Comparison of ENCODE assay signal across 8 cellular contexts in the genomic region with DNA sequence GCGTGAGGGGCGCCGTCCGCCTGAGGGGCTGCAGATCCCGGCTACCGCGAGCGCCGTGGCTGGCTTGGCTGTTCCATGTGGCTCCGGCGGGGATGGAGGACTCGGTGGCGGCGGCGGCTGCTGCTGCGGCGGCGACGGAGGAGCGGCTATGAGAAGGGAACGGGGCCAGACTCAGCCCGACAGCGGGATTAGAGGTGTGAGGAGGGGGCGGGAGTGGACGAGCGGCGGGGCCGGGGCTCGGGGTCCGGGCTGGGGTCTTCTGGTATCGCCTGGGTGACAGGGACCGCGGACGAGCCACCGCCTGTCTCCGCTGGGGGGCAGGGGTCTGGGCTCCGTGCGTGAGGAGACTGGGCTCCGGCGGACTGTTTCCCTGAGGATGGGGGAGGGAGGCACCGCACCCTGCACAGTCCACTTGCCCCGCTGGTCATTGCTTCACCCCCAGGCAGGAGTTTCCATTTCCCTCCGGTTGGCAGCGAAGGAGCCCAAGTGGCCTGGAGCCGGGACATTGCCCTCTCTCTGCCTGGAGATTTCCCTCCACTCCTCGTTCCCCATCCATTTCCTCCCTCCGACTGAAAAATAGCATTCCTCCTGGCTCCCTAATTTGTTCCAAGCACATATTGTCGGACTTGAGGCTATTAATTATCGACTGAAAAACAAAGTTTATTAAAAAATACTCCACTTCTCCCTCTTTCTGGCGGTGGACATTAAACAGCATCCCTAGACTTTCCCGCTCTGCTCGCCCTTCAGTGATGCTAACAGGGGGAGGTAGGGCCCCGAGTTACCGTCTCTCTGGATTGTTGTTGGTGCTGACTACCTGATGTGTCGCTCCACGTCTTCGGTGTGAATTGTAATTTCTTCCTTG. TPM values are rescaled to one million over a fixed set of nuclear protein-coding genes. Genes with fewer than 3 reads are reported as not detected.
DNase-seq lines count a peak whose midpoint lies in the region; ATAC-seq and TF ChIP-seq lines count a peak whose summit lies in the region.

No MANE protein-coding gene starts in this region.

- H3K4me3 ChIP-seq in fibroblast of the aortic adventitia (ENCODE audit: low read depth, low read length) (peak overlapping the region; percentile 82), upper lobe of left lung (peak overlapping the region; percentile 84 to 97 (median 96))
- H3K4me3 ChIP-seq in naive thymus-derived CD4-positive, alpha-beta T cell (ENCODE audit: low read length), result peak overlapping the region; percentile 82

- TF ChIP-seq CTCF in fibroblast of the aortic adventitia (IDR thresholded peaks at IDR 0.05; ENCODE audit: insufficient read depth, low read length) (peak; percentile 30), upper lobe of left lung (IDR thresholded peaks at IDR 0.05) (peak in 5 of 6 experiments; percentile 20 to 54 (median 29))

- peak overlapping the region; percentile 85 for H3K4me3 Mint-ChIP-seq in activated T-helper 2 cell treated with anti-CD3 and anti-CD28 coated beads, Interferon-gamma antibody, Interleukin-2, Interleukin-4, amounts not matched to agents 10 μg/mL and 5 μg/mL and 100 μg/mL, durations not matched to agents 14 hours and 24 hours and 36 hours (ENCODE audit: low read depth)
- H3K4me3 Mint-ChIP-seq in naive thymus-derived CD4-positive, alpha-beta T cell, result peak overlapping the region; percentile 83 to 98 (median 92)

- H3K9me3 Mint-ChIP-seq in activated T-helper 2 cell treated with anti-CD3 and anti-CD28 coated beads, Interferon-gamma antibody, Interleukin-2, Interleukin-4, amounts not matched to agents 10 μg/mL and 5 μg/mL and 100 μg/mL, durations not matched to agents 14 hours and 24 hours and 36 hours, result no peaks in the 10 kb centered on the region
- H3K9me3 Mint-ChIP-seq in naive thymus-derived CD4-positive, alpha-beta T cell, result peaks cover 0 to 6% (median 0%) of the 10 kb centered on the region in 11 donors

- H3K36me3 ChIP-seq in naive thymus-derived CD4-positive, alpha-beta T cell (ENCODE audit: control insufficient read depth in 2 of 3, insufficient read depth in 3 of 3, low read length in 3 of 3), result peaks cover 0 to 6% (median 0%) of the 10 kb centered on the region in 3 experiments
- no peaks in the 10 kb centered on the region for H3K36me3 ChIP-seq in upper lobe of left lung

- ATAC-seq in HG02943 (IDR thresholded peaks at IDR 0.05; ENCODE audit: low read depth, unreplicated experiment), result peak; percentile 13
- ATAC-seq in naive thymus-derived CD4-positive, alpha-beta T cell, result peak; percentile 13
- ATAC-seq in upper lobe of left lung (ENCODE audit: low FRiP score in 2 of 2), result peak; percentile 62 to 66

- POLR2A ChIA-PET in naive thymus-derived CD4-positive, alpha-beta T cell (lab: Charles Lee), result interaction anchor here (0.5 to 2.1 kb wide), 3 partner anchors 9 to 796 kb away, joined by 3 to 7 read pairs (median 3); no protein-coding TSS in a partner anchor

- intact Hi-C loops in activated T-helper 2 cell treated with anti-CD3 and anti-CD28 coated beads, Interferon-gamma antibody, Interleukin-2, Interleukin-4, amounts not matched to agents 10 μg/mL and 5 μg/mL and 100 μg/mL, durations not matched to agents 14 hours and 24 hours and 36 hours (cut with micrococcal nuclease), result loop anchor here (1.0 to 10.0 kb wide), 6 partner anchors 199 to 1561 kb away; partner anchors contain the start of genes B3GNT2, MDH1, TMEM17 and UGP2
- intact Hi-C loops in naive thymus-derived CD4-positive, alpha-beta T cell (cut with micrococcal nuclease), result loop anchor here (1.0 to 10.0 kb wide), 24 partner anchors 69 to 1950 kb away; partner anchors contain the start of genes CCT4 (in 2 of the 2), COMMD1 (in 2 of the 2), MDH1 (in 2 of the 2) and PAPOLG (in 2 of the 2)

- peaks cover 10% of the 10 kb centered on the region for H3K36me3 Mint-ChIP-seq in activated T-helper 2 cell treated with anti-CD3 and anti-CD28 coated beads, Interferon-gamma antibody, Interleukin-2, Interleukin-4, amounts not matched to agents 10 μg/mL and 5 μg/mL and 100 μg/mL, durations not matched to agents 14 hours and 24 hours and 36 hours (ENCODE audit: low read depth)
- H3K36me3 Mint-ChIP-seq in naive thymus-derived CD4-positive, alpha-beta T cell, result peaks cover 0 to 15% (median 10%) of the 10 kb centered on the region in 5 donors

- peak overlapping the region; percentile 70 for H3K27ac Mint-ChIP-seq in activated T-helper 2 cell treated with anti-CD3 and anti-CD28 coated beads, Interferon-gamma antibody, Interleukin-2, Interleukin-4, amounts not matched to agents 10 μg/mL and 5 μg/mL and 100 μg/mL, durations not matched to agents 14 hours and 24 hours and 36 hours
- H3K27ac Mint-ChIP-seq in naive thymus-derived CD4-positive, alpha-beta T cell, result peak overlapping the region; percentile 76 to 93 (median 84)

- peaks cover 31% of the 10 kb centered on the region for H3K4me1 Mint-ChIP-seq in activated T-helper 2 cell treated with anti-CD3 and anti-CD28 coated beads, Interferon-gamma antibody, Interleukin-2, Interleukin-4, amounts not matched to agents 10 μg/mL and 5 μg/mL and 100 μg/mL, durations not matched to agents 14 hours and 24 hours and 36 hours (ENCODE audit: low read depth)
- peaks cover 24 to 49% (median 32%) of the 10 kb centered on the region in 7 donors for H3K4me1 Mint-ChIP-seq in naive thymus-derived CD4-positive, alpha-beta T cell

- H3K27me3 ChIP-seq in naive thymus-derived CD4-positive, alpha-beta T cell (ENCODE audit: control insufficient read depth in 2 of 2, insufficient read depth in 2 of 2, low read length in 2 of 2), result no peaks in the 10 kb centered on the region
- no peaks in the 10 kb centered on the region for H3K27me3 ChIP-seq in upper lobe of left lung

- peaks cover 0 to 25% of the 10 kb centered on the region in 2 donors for H3K4me1 ChIP-seq in naive thymus-derived CD4-positive, alpha-beta T cell (ENCODE audit: control insufficient read depth in 2 of 2, insufficient read depth in 2 of 2, low read length in 2 of 2)
- H3K4me1 ChIP-seq in upper lobe of left lung, result peaks cover 14 to 28% (median 24%) of the 10 kb centered on the region in 4 donors

- peak in 1 of 4 donors; percentile 22 for TF ChIP-seq POLR2A in upper lobe of left lung (IDR thresholded peaks at IDR 0.05)

- TF ChIP-seq EP300 in upper lobe of left lung (IDR thresholded peaks at IDR 0.05), result no peak

- WGBS in upper lobe of left lung, 2 donors, result 3 to 6% methylated on average over 26 to 55 of the region's 57 CpGs

- CTCF ChIA-PET in naive thymus-derived CD4-positive, alpha-beta T cell (lab: Charles Lee), result interaction anchor here (0.6 kb wide), 1 partner anchor 883 kb away, joined by 3 read pairs; the partner anchor contains the start of gene MDH1

- no peaks in the 10 kb centered on the region for H3K9me3 ChIP-seq in naive thymus-derived CD4-positive, alpha-beta T cell (ENCODE audit: control insufficient read depth in 2 of 3, low read length in 3 of 3)
- no peaks in the 10 kb centered on the region for H3K9me3 ChIP-seq in upper lobe of left lung

- peaks cover 12% of the 10 kb centered on the region for H3K27me3 Mint-ChIP-seq in activated T-helper 2 cell treated with anti-CD3 and anti-CD28 coated beads, Interferon-gamma antibody, Interleukin-2, Interleukin-4, amounts not matched to agents 10 μg/mL and 5 μg/mL and 100 μg/mL, durations not matched to agents 14 hours and 24 hours and 36 hours (ENCODE audit: low read depth)
- peaks cover 0 to 13% (median 0%) of the 10 kb centered on the region in 5 donors for H3K27me3 Mint-ChIP-seq in naive thymus-derived CD4-positive, alpha-beta T cell

- peak overlapping the region; percentile 72 for H3K27ac ChIP-seq in naive thymus-derived CD4-positive, alpha-beta T cell (ENCODE audit: low read depth, low read length)
- peak overlapping the region; percentile 88 to 96 (median 92) for H3K27ac ChIP-seq in upper lobe of left lung

- DNase-seq in SHP77 (lab: John Stamatoyannopoulos, UW), result peak; percentile 26 to 65
- no peak for DNase-seq in SHP77 treated with DMSO at 0.1 percent for 48 hours (lab: John Stamatoyannopoulos, UW)
- DNase-seq in NCI-H69 (lab: John Stamatoyannopoulos, UW), result peak; percentile 70
- DNase-seq in activated T-helper 2 cell treated with anti-CD3 and anti-CD28 coated beads, Interferon-gamma antibody, Interleukin-2, Interleukin-4, amounts not matched to agents 10 μg/mL and 5 μg/mL and 100 μg/mL, durations not matched to agents 14 hours and 24 hours and 36 hours (ENCODE audit: low spot score), result peak; percentile 16
- peak; percentile 56 for DNase-seq in fibroblast of the aortic adventitia (ENCODE audit: low read depth)
- DNase-seq in naive thymus-derived CD4-positive, alpha-beta T cell, result peak in 4 of 9 donors; percentile 5 to 12 (median 10)
- DNase-seq in upper lobe of left lung, result peak; percentile 77 to 92

RNA-seq across cellular contexts. Expression of gene EHBP1, which starts 0.6 kb away (rescaled TPM):
- 22.1 and 25.6 TPM in 2 replicates for total RNA-seq in activated T-helper 2 cell treated with anti-CD3 and anti-CD28 coated beads, Interferon-gamma antibody, Interleukin-2, Interleukin-4, amounts not matched to agents 10 μg/mL and 5 μg/mL and 100 μg/mL, durations not matched to agents 14 hours and 24 hours and 36 hours
- total RNA-seq in fibroblast of the aortic adventitia (ENCODE audit: low replicate concordance) (119 and 190 TPM in 2 replicates), upper lobe of left lung (10 to 100 TPM; 36.2 to 78.5 (median 43.2) TPM)
- total RNA-seq in naive thymus-derived CD4-positive, alpha-beta T cell, result 10 to 100 TPM; 23.8 to 31.5 (median 30.0) TPM
- 10 to 100 TPM; 12.3 to 13.2 TPM for polyA plus RNA-seq in naive thymus-derived CD4-positive, alpha-beta T cell

Comparison
In these comparisons a context has a peak if more than half of its experiments do, and no peak if none do; other contexts are left out.
1. ATAC-seq: peak in every context shown above with its lines; median percentile 64 in upper lobe of left lung; 13 in HG02943; 13 in naive thymus-derived CD4-positive, alpha-beta T cell.